20 cellular contexts compared by ENCODE assay signal in the genomic region with DNA sequence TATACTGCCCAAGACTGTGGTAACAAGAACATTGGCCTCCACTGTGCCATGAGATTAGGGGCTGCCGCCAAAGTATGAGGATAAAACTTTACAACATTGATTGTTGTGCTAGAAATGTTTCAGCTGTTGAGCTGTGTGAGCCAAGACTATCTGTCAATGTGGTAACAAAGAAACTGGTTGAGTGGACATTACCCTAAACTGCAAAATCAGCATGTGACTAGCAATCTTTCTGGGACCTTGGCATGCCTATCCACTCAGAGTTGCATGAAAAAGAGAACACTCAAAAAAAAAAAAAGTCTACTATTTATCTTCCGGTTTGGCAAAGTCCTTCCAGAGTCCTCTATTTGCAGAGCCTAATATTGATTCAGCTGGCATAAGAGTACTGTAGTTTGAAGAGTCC.
"Had no signal": no experiment of that assay in that cellular context is flagged by ENCODE, and none has a peak within 500 bp of the region (broad histone marks: within the 10 kb centered on the region; RNA-seq: fewer than 3 reads in every experiment).

No MANE protein-coding gene starts in this region.

- H3K27ac ChIP-seq: colonic mucosa, dorsolateral prefrontal cortex, hepatocyte, left lung, prostate gland, thoracic aorta, upper lobe of left lung had no signal

- DNase-seq: activated B cell treated with CpG ODN at 0.5 μM for 24 hours; activated CD4-positive, alpha-beta memory T cell treated with anti-CD3 and anti-CD28 coated beads for 36 hours; activated CD4-positive, alpha-beta T cell treated with anti-CD3 and anti-CD28 coated beads for 4 hours; activated naive CD4-positive, alpha-beta T cell treated with Interleukin-2 at 50 U/mL for 16 hours; activated naive CD8-positive, alpha-beta T cell treated with anti-CD3 and anti-CD28 coated beads for 36 hours; activated T-cell treated with anti-CD3 and anti-CD28 coated beads, Interleukin-2, amount 50 U/mL, for 48 hours; colonic mucosa; dorsolateral prefrontal cortex; effector memory CD8-positive, alpha-beta T cell; glutamatergic neuron; immature natural killer cell; kidney glomerular epithelial cell; left lung; stimulated activated CD4-positive, alpha-beta T cell treated with anti-CD3 and anti-CD28 coated beads, Interleukin-2, amount 100 ng/mL, for 48 hours; stimulated activated naive CD4-positive, alpha-beta T cell; T1000; upper lobe of left lung had no signal

- H3K9me3 ChIP-seq: colonic mucosa, prostate gland, thoracic aorta, upper lobe of left lung had no signal

- H3K27me3 ChIP-seq: colonic mucosa, dorsolateral prefrontal cortex, hepatocyte, left lung, upper lobe of left lung had no signal

- H3K4me3 ChIP-seq: colonic mucosa, dorsolateral prefrontal cortex, hepatocyte, left lung, prostate gland, thoracic aorta, upper lobe of left lung had no signal

- H3K36me3 ChIP-seq: colonic mucosa, left lung, prostate gland, thoracic aorta, upper lobe of left lung had no signal

- H2AFZ ChIP-seq: hepatocyte had no signal

- H3K4me2 ChIP-seq: hepatocyte had no signal

- H3K79me2 ChIP-seq: hepatocyte had no signal

- H3K4me1 ChIP-seq: colonic mucosa, left lung, prostate gland, upper lobe of left lung had no signal
